Comparison of ENCODE assay signal across 17 cellular contexts in genomic region chr4:128649575-128650205, GRCh38.
DNase-seq lines count a peak whose midpoint lies in the region; ATAC-seq, FAIRE-seq and TF ChIP-seq lines count a peak whose summit lies in the region.
"Had no signal": no experiment of that assay in that cellular context is flagged by ENCODE, and none has a peak within 500 bp of the region (broad histone marks: within the 10 kb centered on the region; RNA-seq: fewer than 3 reads in every experiment).

No MANE protein-coding gene starts in this region.

- no peak for FAIRE-seq in A549 (lab: Jason Lieb, UNC)
- FAIRE-seq: A204.1 had no signal

- POLR2A ChIA-PET in A549 (lab: Yijun Ruan, JAX), result no interaction called here

- H3K9me3 ChIP-seq in A549 (no peaks in the 10 kb centered on the region), right lobe of liver (no peaks in the 10 kb centered on the region)
- no peaks in the 10 kb centered on the region for H3K9me3 ChIP-seq in effector memory CD4-positive, alpha-beta T cell (ENCODE audit: control insufficient read depth, low read length)
- H3K9me3 ChIP-seq: neutrophil, SJSA1, thoracic aorta had no signal

- no peak for TF ChIP-seq RAD21 in A549 (conservative IDR thresholded peaks at IDR 0.05 in 1 of 2, IDR thresholded peaks at IDR 0.05 in 1 of 2)

- WGBS in A549 (ENCODE audit: missing lambda C conversion rate), result 5% methylated on average over 1 of the region's 1 CpG
- 13% methylated on average over 1 of the region's 1 CpG for WGBS in right lobe of liver (ENCODE audit: insufficient coverage, low coverage, low lambda C conversion rate, missing lambda C conversion rate)

- peak in 1 of 2 experiments; percentile 75; a peak in 4 of 6 replicates for ATAC-seq in A549
- peak; percentile 28 to 66 (median 38) for ATAC-seq in right lobe of liver
- ATAC-seq in HG03571 (IDR thresholded peaks at IDR 0.05; ENCODE audit: unreplicated experiment), result no peak
- ATAC-seq in GM19455 (IDR thresholded peaks at IDR 0.05; ENCODE audit: unreplicated experiment), result no peak

- H3K4me2 ChIP-seq in A549, result peak overlapping the region; percentile 46

- H3K4me1 ChIP-seq in A549, result peaks cover 35% of the 10 kb centered on the region
- H3K4me1 ChIP-seq in right lobe of liver, result no peaks in the 10 kb centered on the region
- H3K4me1 ChIP-seq in effector memory CD4-positive, alpha-beta T cell (ENCODE audit: control insufficient read depth, insufficient read depth, low read length, poor library complexity, severe bottlenecking), result no peaks in the 10 kb centered on the region

- TF ChIP-seq EP300 in A549 (IDR thresholded peaks at IDR 0.05), result no peak

- TF ChIP-seq CTCF in A549 (IDR thresholded peaks at IDR 0.05), result no peak
- TF ChIP-seq CTCF in choroid plexus epithelial cell (conservative IDR thresholded peaks at IDR 0.05; ENCODE audit: low read depth, low read length), result no peak
- TF ChIP-seq CTCF in right lobe of liver (IDR thresholded peaks at IDR 0.05), result no peak

- DNase-seq in A549 (ENCODE audit: low read depth in 1 of 2, low spot score in 1 of 2) (peak in 1 of 2 experiments; percentile 12), HuH-7 (ENCODE audit: low spot score) (peak; percentile 20), choroid plexus epithelial cell (ENCODE audit: low read depth) (peak; percentile 50), right lobe of liver (no peak), DMS79 treated with DMSO at 0.1 percent for 48 hours (lab: John Stamatoyannopoulos, UW) (no peak)
- DNase-seq in effector memory CD4-positive, alpha-beta T cell, result no peak
- DNase-seq: activated CD8-positive, alpha-beta memory T cell treated with anti-CD3 and anti-CD28 coated beads for 24 hours; COR-L47; Karpas-422; NCI-H2081; NK-92 treated with Interleukin-12 subunit alpha and Interleukin-12 subunit beta, amount 100 ng/mL, for 24 hours had no signal

- H3K27me3 ChIP-seq in right lobe of liver, result no peaks in the 10 kb centered on the region
- no peaks in the 10 kb centered on the region for H3K27me3 ChIP-seq in effector memory CD4-positive, alpha-beta T cell (replicated peaks; ENCODE audit: control insufficient read depth, insufficient read depth, low read length, poor library complexity, severe bottlenecking)
- H3K27me3 ChIP-seq: neutrophil, SJSA1 had no signal

- H3K36me3 ChIP-seq in right lobe of liver, result no peaks in the 10 kb centered on the region
- H3K36me3 ChIP-seq in effector memory CD4-positive, alpha-beta T cell (ENCODE audit: control insufficient read depth, insufficient read depth, low read length), result no peaks in the 10 kb centered on the region
- H3K36me3 ChIP-seq: neutrophil, SJSA1, thoracic aorta had no signal

- H3K4me3 ChIP-seq in A549 (no peak overlapping the region), choroid plexus epithelial cell (ENCODE audit: low read depth, low read length) (no peak overlapping the region), right lobe of liver (no peak overlapping the region)
- no peak overlapping the region for H3K4me3 ChIP-seq in effector memory CD4-positive, alpha-beta T cell (ENCODE audit: insufficient read depth, low read depth, low read length, poor library complexity, severe bottlenecking)
- H3K4me3 ChIP-seq: SJSA1, thoracic aorta had no signal

- peak overlapping the region; percentile 56 to 79 for H3K27ac ChIP-seq in A549
- H3K27ac ChIP-seq in right lobe of liver, result no peak overlapping the region
- H3K27ac ChIP-seq in effector memory CD4-positive, alpha-beta T cell (ENCODE audit: insufficient read depth, low read length, poor library complexity, severe bottlenecking), result no peak overlapping the region
- H3K27ac ChIP-seq: neutrophil, SJSA1, thoracic aorta had no signal

- CTCF ChIA-PET in A549 (lab: Yijun Ruan, JAX), result interaction anchor here (1.0 kb wide), 1 partner anchor 161 kb away, joined by 3 read pairs; no protein-coding TSS in a partner anchor

- intact Hi-C loops in right lobe of liver (cut with DNase I), result no loop called here

- TF ChIP-seq POLR2A in A549 (IDR thresholded peaks at IDR 0.05; ENCODE audit: low read length) (no peak), right lobe of liver (IDR thresholded peaks at IDR 0.05) (no peak)

TF ChIP-seq in A549, 52 proteins besides CTCF, POLR2A, EP300 and RAD21:
- TF ChIP-seq CBX2 (IDR thresholded peaks at IDR 0.05; ENCODE audit: borderline replicate concordance, low read depth) (no peak), NR3C1 (IDR thresholded peaks at IDR 0.05) (no peak), HOXB13 (CRISPR knock-in tag; IDR thresholded peaks at IDR 0.05; ENCODE audit: low read depth) (no peak)

Comparison
In these comparisons a context has a peak if more than half of its experiments do, and no peak if none do; other contexts are left out.
1. ATAC-seq: peak in right lobe of liver (4 of 4); none in HG03571 (single experiment) and GM19455 (single experiment).
2. DNase-seq: peak in HuH-7 (single experiment) and choroid plexus epithelial cell (single experiment); none in right lobe of liver (0 of 3), DMS79 treated with DMSO at 0.1 percent for 48 hours (single experiment) and effector memory CD4-positive, alpha-beta T cell (0 of 3).
3. H3K27ac ChIP-seq: peak in A549 (2 of 2); none in right lobe of liver (0 of 3) and effector memory CD4-positive, alpha-beta T cell (single experiment).